ENCODE assay signal across 21 cellular contexts in the genomic region with DNA sequence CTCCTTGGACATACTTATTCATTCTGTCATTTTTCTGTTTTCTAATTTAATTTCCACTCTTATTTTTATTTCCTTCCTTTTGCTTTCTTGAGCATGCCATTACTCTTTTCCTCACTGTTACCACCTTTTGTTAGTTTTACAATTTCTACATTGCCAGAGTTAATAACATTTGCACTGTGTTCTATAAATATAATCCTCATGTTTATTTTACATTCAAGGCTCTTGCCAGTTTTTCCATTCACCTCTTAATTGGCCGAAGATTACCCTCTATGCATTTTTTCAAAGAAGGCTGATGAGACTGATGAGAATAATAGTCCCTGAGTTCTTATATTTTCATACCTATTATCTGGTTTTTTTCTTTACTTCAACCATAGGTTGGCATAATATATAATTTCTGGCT. TPM values are rescaled to one million over a fixed set of nuclear protein-coding genes. Genes with fewer than 3 reads are reported as not detected.
DNase-seq lines count a peak whose midpoint lies in the region; FAIRE-seq and TF ChIP-seq lines count a peak whose summit lies in the region.
"Had no signal": no experiment of that assay in that cellular context is flagged by ENCODE, and none has a peak within 500 bp of the region (broad histone marks: within the 10 kb centered on the region; RNA-seq: fewer than 3 reads in every experiment).

No MANE protein-coding gene starts in this region.

- H3K27me3 Mint-ChIP-seq in Calu3 (ENCODE audit: unreplicated experiment) = no peaks in the 10 kb centered on the region
- H3K27me3 Mint-ChIP-seq: CD4-positive, alpha-beta T cell had no signal

- FAIRE-seq in endothelial cell of umbilical vein (lab: Jason Lieb, UNC) = no peak
- FAIRE-seq: GM12891, GM19239 had no signal

- POLR2A ChIA-PET in endothelial cell of umbilical vein (lab: Charles Lee) = interaction anchor here (0.6 kb wide), 1 partner anchor 120 kb away, joined by 3 read pairs; no protein-coding TSS in a partner anchor

- H3K4me1 ChIP-seq in endothelial cell of umbilical vein (ENCODE audit: control insufficient read depth, extremely low read depth, insufficient read depth, low read length) = peaks cover 23% of the 10 kb centered on the region
- peaks cover 0 to 47% (median 33%) of the 10 kb centered on the region in 4 donors for H3K4me1 ChIP-seq in sigmoid colon
- H3K4me1 ChIP-seq: BE2C had no signal

- WGBS in sigmoid colon, 2 donors = 33 to 60% methylated on average over 1 of the region's 1 CpG

- no peak overlapping the region for H3K4me3 Mint-ChIP-seq in Calu3 (ENCODE audit: low read depth, unreplicated experiment)
- H3K4me3 Mint-ChIP-seq: CD4-positive, alpha-beta T cell; GM23338 had no signal

- H3K36me3 ChIP-seq in endothelial cell of umbilical vein (ENCODE audit: control insufficient read depth in 2 of 2, extremely low read depth in 1 of 2, insufficient read depth in 2 of 2, low read length in 2 of 2) (no peaks in the 10 kb centered on the region), sigmoid colon (no peaks in the 10 kb centered on the region)
- H3K36me3 ChIP-seq: BE2C had no signal

- H3K4me2 ChIP-seq in endothelial cell of umbilical vein (ENCODE audit: insufficient read depth, low read length) = no peak overlapping the region
- H3K4me2 ChIP-seq: GM23338 had no signal

- dilution Hi-C loops in endothelial cell of umbilical vein (cut with MboI; ENCODE audit: extremely low pct_ligation_motif_present, low sequenced_read_pairs) = no loop called here

- peaks cover 13% of the 10 kb centered on the region for H3K4me1 Mint-ChIP-seq in Calu3 (ENCODE audit: low read depth, unreplicated experiment)

- no peaks in the 10 kb centered on the region for H3K9me3 Mint-ChIP-seq in Calu3 (ENCODE audit: low read depth, unreplicated experiment)
- H3K9me3 Mint-ChIP-seq: CD4-positive, alpha-beta T cell; GM23338 had no signal

- no peaks in the 10 kb centered on the region for H3K36me3 Mint-ChIP-seq in Calu3 (ENCODE audit: insufficient read depth, unreplicated experiment)

- intact Hi-C loops in endothelial cell of umbilical vein (cut with micrococcal nuclease) (no loop called here), sigmoid colon (cut with DNase I) (no loop called here), Calu3 (cut with micrococcal nuclease; ENCODE audit: unreplicated experiment) (no loop called here)

- H3K27ac ChIP-seq in endothelial cell of umbilical vein (ENCODE audit: insufficient read depth, low read depth, low read length) (no peak overlapping the region), sigmoid colon (peak overlapping the region; percentile 28 to 76 (median 62))
- H3K27ac ChIP-seq: SK-N-MC had no signal

- BruUV-seq in endothelial cell of umbilical vein (replicated peaks; lab: Mats Ljungman, UMichigan) = no TSS peak
- no TSS peak for BruUV-seq in Calu3 (replicated peaks; lab: Mats Ljungman, UMichigan)

- H3K9me3 ChIP-seq in endothelial cell of umbilical vein (replicated peaks; ENCODE audit: control insufficient read depth, insufficient read depth, low read length) (no peaks in the 10 kb centered on the region), sigmoid colon (no peaks in the 10 kb centered on the region)
- H3K9me3 ChIP-seq: BE2C had no signal

- DNase-seq in NCI-H748 (lab: John Stamatoyannopoulos, UW; ENCODE audit: unreplicated experiment) (peak; percentile 11), NCI-H748 treated with DMSO at 0.1 percent for 48 hours (lab: John Stamatoyannopoulos, UW) (no peak), NCI-H146 treated with DMSO at 0.1 percent for 48 hours (lab: John Stamatoyannopoulos, UW; ENCODE audit: unreplicated experiment) (peak; percentile 46), endothelial cell of umbilical vein (ENCODE audit: low read depth, low spot score) (peak; percentile 30), sigmoid colon (no peak), SKM-1 treated with dmso at 0.1 percent for 144 hours (lab: John Stamatoyannopoulos, UW; ENCODE audit: unreplicated experiment) (no peak), epidermal melanocyte (ENCODE audit: insufficient read length, low spot score) (no peak), Calu3 (no peak)
- DNase-seq: BE2C; CD4-positive, alpha-beta T cell; HCEC 1CT; NCI-H1105; NCI-H1694 treated with DMSO at 0.1 percent for 48 hours; NCI-H2227 treated with DMSO at 0.1 percent for 48 hours; NCI-H510A treated with DMSO at 0.1 percent for 48 hours; NK-92 treated with Interleukin-12 subunit alpha and Interleukin-12 subunit beta, amount 100 ng/mL, for 24 hours; Right ventricle myocardium superior had no signal

- no peak for TF ChIP-seq POLR2A in endothelial cell of umbilical vein (IDR thresholded peaks at IDR 0.05; ENCODE audit: low read depth, low read length)
- TF ChIP-seq POLR2A in sigmoid colon (IDR thresholded peaks at IDR 0.05) = no peak

- no peak overlapping the region for H3K9ac ChIP-seq in endothelial cell of umbilical vein (replicated peaks; ENCODE audit: extremely low read depth, insufficient read depth, low read length)

- H3K27ac Mint-ChIP-seq in Calu3 (ENCODE audit: unreplicated experiment) = no peak overlapping the region
- H3K27ac Mint-ChIP-seq: CD4-positive, alpha-beta T cell; GM23338 had no signal

- CTCF ChIA-PET in endothelial cell of umbilical vein (lab: Charles Lee) (interaction anchor here (2.0 kb wide), 1 partner anchor 19 kb away, joined by 4 read pairs; no protein-coding TSS in a partner anchor), Calu3 (lab: Charles Lee) (no interaction called here)

- H3K27me3 ChIP-seq in endothelial cell of umbilical vein (ENCODE audit: control insufficient read depth in 2 of 2, insufficient read depth in 2 of 2, low read length in 2 of 2) (no peaks in the 10 kb centered on the region), sigmoid colon (no peaks in the 10 kb centered on the region)
- H3K27me3 ChIP-seq: BE2C had no signal

- no peaks in the 10 kb centered on the region for H3K9me1 ChIP-seq in endothelial cell of umbilical vein (replicated peaks; ENCODE audit: control insufficient read depth, extremely low read depth, insufficient read depth, low read length)

- H2AFZ ChIP-seq in endothelial cell of umbilical vein (ENCODE audit: low read depth, low read length) = no peak overlapping the region
- H2AFZ ChIP-seq: GM23338 had no signal

- TF ChIP-seq EP300 in sigmoid colon (IDR thresholded peaks at IDR 0.05) = no peak

- no peak for TF ChIP-seq CTCF in endothelial cell of umbilical vein (IDR thresholded peaks at IDR 0.05; ENCODE audit: extremely low read depth in 1 of 2, insufficient read depth in 1 of 2, low read depth in 1 of 2, low read length in 2 of 2)
- no peak for TF ChIP-seq CTCF in sigmoid colon (IDR thresholded peaks at IDR 0.05)
- no peak for TF ChIP-seq CTCF in Calu3 (IDR thresholded peaks at IDR 0.05; ENCODE audit: unreplicated experiment)

- H3K4me3 ChIP-seq in endothelial cell of umbilical vein (replicated peaks in 1 of 3; ENCODE audit: insufficient read depth in 1 of 3, low read depth in 1 of 3, low read length in 3 of 3) (no peak overlapping the region), sigmoid colon (no peak overlapping the region)
- H3K4me3 ChIP-seq: GM23338, SK-N-MC had no signal

- H4K20me1 ChIP-seq in endothelial cell of umbilical vein (replicated peaks; ENCODE audit: control insufficient read depth, extremely low read depth, insufficient read depth, low read length) = no peaks in the 10 kb centered on the region

- no peaks in the 10 kb centered on the region for H3K79me2 ChIP-seq in endothelial cell of umbilical vein (ENCODE audit: control insufficient read depth, insufficient read depth, low read length)

TF ChIP-seq in endothelial cell of umbilical vein, 7 proteins besides CTCF, POLR2A, EP300 and RAD21:
- TF ChIP-seq FOS (IDR thresholded peaks at IDR 0.05; ENCODE audit: borderline replicate concordance, insufficient read depth, low read length) = no peak
- TF ChIP-seq, protein P1, sequence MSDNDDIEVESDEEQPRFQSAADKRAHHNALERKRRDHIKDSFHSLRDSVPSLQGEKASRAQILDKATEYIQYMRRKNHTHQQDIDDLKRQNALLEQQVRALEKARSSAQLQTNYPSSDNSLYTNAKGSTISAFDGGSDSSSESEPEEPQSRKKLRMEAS (IDR thresholded peaks at IDR 0.05; ENCODE audit: insufficient read depth, insufficient read length) = no peak
- no peak for TF ChIP-seq POLR2AphosphoS5 (IDR thresholded peaks at IDR 0.05; ENCODE audit: insufficient read depth, low read depth, low read length)
- no peak for TF ChIP-seq MYC (IDR thresholded peaks at IDR 0.05; ENCODE audit: low read depth, low read length)
- no peak for TF ChIP-seq EZH2 (IDR thresholded peaks at IDR 0.05; ENCODE audit: borderline replicate concordance, low read depth, low read length, severe bottlenecking)
- no peak for TF ChIP-seq JUN (IDR thresholded peaks at IDR 0.05; ENCODE audit: borderline replicate concordance, insufficient read depth, insufficient read length, low read depth)
- no peak for TF ChIP-seq GATA2 (IDR thresholded peaks at IDR 0.05; ENCODE audit: insufficient read depth, insufficient read length, low read depth, low read length)

RNA-seq across cellular contexts. Expression of gene BTD, which starts 10.5 kb away (rescaled TPM):
- total RNA-seq in endothelial cell of umbilical vein (18.7 and 20.3 TPM in 2 replicates), sigmoid colon (10 to 100 TPM; 23.5 to 35.5 (median 30.1) TPM), Calu3 (2022) (7.7 and 9.4 TPM in 2 replicates)
- polyA plus RNA-seq in endothelial cell of umbilical vein (27.1 and 32.2 TPM in 2 replicates), sigmoid colon (10 to 100 TPM in 1 of 3 donors, 1 to 10 TPM in 2; 6.6 to 13.5 (median 7.2) TPM)
- polyA plus RNA-seq in endothelial cell of umbilical vein (2011; cell fraction: cytosol; rRNA removed) = 24.7 and 26.8 TPM in 2 replicates
- 22.9 and 23.5 TPM in 2 replicates for polyA plus RNA-seq in endothelial cell of umbilical vein (2011; cell fraction: nucleus; rRNA removed)
- 15.7 and 17.1 TPM in 2 replicates for polyA plus RNA-seq in endothelial cell of umbilical vein (2012)
- polyA minus RNA-seq in endothelial cell of umbilical vein = 48.8 and 59.8 TPM in 2 replicates
- polyA minus RNA-seq in endothelial cell of umbilical vein (2011; cell fraction: cytosol; rRNA and poly(A)+ RNA removed) = 12.0 TPM
- 26.5 and 38.8 TPM in 2 replicates for polyA minus RNA-seq in endothelial cell of umbilical vein (2011; cell fraction: nucleus; rRNA and poly(A)+ RNA removed)

RNA-seq across cellular contexts. Expression of gene HACL1, which starts 10.6 kb away (rescaled TPM):
- 27.4 and 29.9 TPM in 2 replicates for total RNA-seq in endothelial cell of umbilical vein
- polyA plus RNA-seq in endothelial cell of umbilical vein = 14.4 and 16.5 TPM in 2 replicates
- 19.0 and 19.5 TPM in 2 replicates for polyA plus RNA-seq in endothelial cell of umbilical vein (2011; cell fraction: cytosol; rRNA removed)
- 36.6 and 37.8 TPM in 2 replicates for polyA plus RNA-seq in endothelial cell of umbilical vein (2011; cell fraction: nucleus; rRNA removed)
- 18.1 and 24.8 TPM in 2 replicates for polyA plus RNA-seq in endothelial cell of umbilical vein (2012)
- polyA minus RNA-seq in endothelial cell of umbilical vein = 84.9 and 93.4 TPM in 2 replicates
- 17.7 TPM for polyA minus RNA-seq in endothelial cell of umbilical vein (2011; cell fraction: cytosol; rRNA and poly(A)+ RNA removed)
- 96.8 and 111 TPM in 2 replicates for polyA minus RNA-seq in endothelial cell of umbilical vein (2011; cell fraction: nucleus; rRNA and poly(A)+ RNA removed)
- total RNA-seq in sigmoid colon = 10 to 100 TPM; 15.5 to 24.7 (median 22.1) TPM
- polyA plus RNA-seq in sigmoid colon = 10 to 100 TPM; 10.9 to 13.4 (median 13.2) TPM
- 19.6 and 21.4 TPM in 2 replicates for total RNA-seq in Calu3 (2022)

Comparison
In these comparisons a context has a peak if more than half of its experiments do, and no peak if none do; other contexts are left out.
1. DNase-seq: peak in NCI-H748 (single experiment), NCI-H146 treated with DMSO at 0.1 percent for 48 hours (single experiment) and endothelial cell of umbilical vein (single experiment); none in NCI-H748 treated with DMSO at 0.1 percent for 48 hours (single experiment), sigmoid colon (single experiment), SKM-1 treated with dmso at 0.1 percent for 144 hours (single experiment), epidermal melanocyte (single experiment) and Calu3 (single experiment).